34 cellular contexts compared by ENCODE assay signal in genomic region chr12:106950591-106950990, GRCh38.
"Had no signal": no experiment of that assay in that cellular context is flagged by ENCODE, and none has a peak within 500 bp of the region (broad histone marks: within the 10 kb centered on the region; RNA-seq: fewer than 3 reads in every experiment).

No MANE protein-coding gene starts in this region.

- DNase-seq: Karpas-422, Kasumi-1, MG63, MM.1S, MV-4-11, NCI-H1048, NCI-H1092, NCI-H1092 treated with DMSO at 0.1 percent for 48 hours, NCI-H1105, NCI-H1105 treated with DMSO at 0.1 percent for 48 hours, NCI-H1417, NCI-H1417 treated with DMSO at 0.1 percent for 48 hours, NCI-H1436, NCI-H1436 treated with DMSO at 0.1 percent for 48 hours, NCI-H146, NCI-H1694, NCI-H1694 treated with DMSO at 0.1 percent for 48 hours, NCI-H187, NCI-H187 treated with DMSO at 0.1 percent for 48 hours, NCI-H1930, NCI-H2029, NCI-H2029 treated with DMSO at 0.1 percent for 48 hours, NCI-H2081, NCI-H2081 treated with DMSO at 0.1 percent for 48 hours, NCI-H2107, NCI-H2171, NCI-H2171 treated with DMSO at 0.1 percent for 48 hours, NCI-H2227 treated with DMSO at 0.1 percent for 48 hours, NCI-H226, NCI-H345, NCI-H446, NCI-H446 treated with DMSO at 0.1 percent for 48 hours, NCI-H510A, NCI-H510A treated with DMSO at 0.1 percent for 48 hours had no signal

- H3K9me3 ChIP-seq: MG63 had no signal

- H3K4me3 ChIP-seq: MG63 had no signal

- H3K27me3 ChIP-seq: MG63 had no signal

- H3K36me3 ChIP-seq: MG63 had no signal
